ENCODE assay signal across 14 cellular contexts in genomic region chrX:31333181-31333831, GRCh38.
DNase-seq lines count a peak whose midpoint lies in the region; ATAC-seq and TF ChIP-seq lines count a peak whose summit lies in the region.
"Had no signal": no experiment of that assay in that cellular context is flagged by ENCODE, and none has a peak within 500 bp of the region (broad histone marks: within the 10 kb centered on the region; RNA-seq: fewer than 3 reads in every experiment).

No MANE protein-coding gene starts in this region.

- peaks cover 3% of the 10 kb centered on the region for H3K9me3 Mint-ChIP-seq in type B pancreatic cell
- no peaks in the 10 kb centered on the region for H3K9me3 Mint-ChIP-seq in activated CD8-positive, alpha-beta T cell treated with anti-CD3 and anti-CD28 coated beads for 36 hours
- H3K9me3 Mint-ChIP-seq: WTC11 had no signal

- TF ChIP-seq CTCF in type B pancreatic cell (conservative IDR thresholded peaks at IDR 0.05), result no peak
- no peak for TF ChIP-seq CTCF in activated CD8-positive, alpha-beta T cell treated with anti-CD3 and anti-CD28 coated beads for 36 hours (IDR thresholded peaks at IDR 0.05)

- H3K27ac Mint-ChIP-seq in type B pancreatic cell, result peak overlapping the region; percentile 9
- no peak overlapping the region for H3K27ac Mint-ChIP-seq in activated CD8-positive, alpha-beta T cell treated with anti-CD3 and anti-CD28 coated beads for 36 hours
- H3K27ac Mint-ChIP-seq: WTC11 had no signal

- H3K27me3 Mint-ChIP-seq in type B pancreatic cell, result no peaks in the 10 kb centered on the region
- H3K27me3 Mint-ChIP-seq in activated CD8-positive, alpha-beta T cell treated with anti-CD3 and anti-CD28 coated beads for 36 hours, result peaks cover 2% of the 10 kb centered on the region

- no peaks in the 10 kb centered on the region for H3K4me1 Mint-ChIP-seq in type B pancreatic cell (ENCODE audit: unreplicated experiment)
- H3K4me1 Mint-ChIP-seq in activated CD8-positive, alpha-beta T cell treated with anti-CD3 and anti-CD28 coated beads for 36 hours (ENCODE audit: low read depth), result no peaks in the 10 kb centered on the region
- H3K4me1 Mint-ChIP-seq: WTC11 had no signal

- H3K4me3 Mint-ChIP-seq in type B pancreatic cell, result no peak overlapping the region
- H3K4me3 Mint-ChIP-seq in activated CD8-positive, alpha-beta T cell treated with anti-CD3 and anti-CD28 coated beads for 36 hours, result no peak overlapping the region
- H3K4me3 Mint-ChIP-seq: WTC11 had no signal

- POLR2A ChIA-PET in activated CD8-positive, alpha-beta T cell treated with anti-CD3 and anti-CD28 coated beads for 36 hours (lab: Charles Lee), result no interaction called here

- DNase-seq in DMS53 (lab: John Stamatoyannopoulos, UW) (peak; percentile 16), DMS53 treated with DMSO at 0.1 percent for 48 hours (lab: John Stamatoyannopoulos, UW; ENCODE audit: unreplicated experiment) (no peak), amniotic epithelial cell (ENCODE audit: low read depth) (peak; percentile 86), glomerular endothelial cell (ENCODE audit: extremely low read depth, low read depth, low spot score) (peak; percentile 3), type B pancreatic cell (ENCODE audit: extremely low spot score, unreplicated experiment) (no peak)
- no peak for DNase-seq in activated CD8-positive, alpha-beta T cell treated with anti-CD3 and anti-CD28 coated beads for 36 hours
- DNase-seq: aorta, DMS79 treated with DMSO at 0.1 percent for 48 hours, left colon, posterior cingulate gyrus, SHP77 treated with DMSO at 0.1 percent for 48 hours had no signal

- no peaks in the 10 kb centered on the region for H3K36me3 Mint-ChIP-seq in type B pancreatic cell
- no peaks in the 10 kb centered on the region for H3K36me3 Mint-ChIP-seq in activated CD8-positive, alpha-beta T cell treated with anti-CD3 and anti-CD28 coated beads for 36 hours (ENCODE audit: low read depth)
- H3K36me3 Mint-ChIP-seq: WTC11 had no signal

- CTCF ChIA-PET in activated CD8-positive, alpha-beta T cell treated with anti-CD3 and anti-CD28 coated beads for 36 hours (lab: Charles Lee), result no interaction called here

- ATAC-seq in GM18519 (IDR thresholded peaks at IDR 0.05; ENCODE audit: low FRiP score, unreplicated experiment), result no peak
- ATAC-seq in activated CD8-positive, alpha-beta T cell treated with anti-CD3 and anti-CD28 coated beads for 36 hours, result no peak
- no peak for ATAC-seq in HG02571 (IDR thresholded peaks at IDR 0.05; ENCODE audit: unreplicated experiment)
- ATAC-seq: left colon, WTC11 had no signal

- intact Hi-C loops in activated CD8-positive, alpha-beta T cell treated with anti-CD3 and anti-CD28 coated beads for 36 hours (cut with micrococcal nuclease), result no loop called here

Comparison
In these comparisons a context has a peak if more than half of its experiments do, and no peak if none do; other contexts are left out.
1. DNase-seq: peak in DMS53 (single experiment), amniotic epithelial cell (single experiment) and glomerular endothelial cell (single experiment); none in DMS53 treated with DMSO at 0.1 percent for 48 hours (single experiment), type B pancreatic cell (single experiment) and activated CD8-positive, alpha-beta T cell treated with anti-CD3 and anti-CD28 coated beads for 36 hours (single experiment).